ENCODE assay signal across 11 cellular contexts in the genomic region with DNA sequence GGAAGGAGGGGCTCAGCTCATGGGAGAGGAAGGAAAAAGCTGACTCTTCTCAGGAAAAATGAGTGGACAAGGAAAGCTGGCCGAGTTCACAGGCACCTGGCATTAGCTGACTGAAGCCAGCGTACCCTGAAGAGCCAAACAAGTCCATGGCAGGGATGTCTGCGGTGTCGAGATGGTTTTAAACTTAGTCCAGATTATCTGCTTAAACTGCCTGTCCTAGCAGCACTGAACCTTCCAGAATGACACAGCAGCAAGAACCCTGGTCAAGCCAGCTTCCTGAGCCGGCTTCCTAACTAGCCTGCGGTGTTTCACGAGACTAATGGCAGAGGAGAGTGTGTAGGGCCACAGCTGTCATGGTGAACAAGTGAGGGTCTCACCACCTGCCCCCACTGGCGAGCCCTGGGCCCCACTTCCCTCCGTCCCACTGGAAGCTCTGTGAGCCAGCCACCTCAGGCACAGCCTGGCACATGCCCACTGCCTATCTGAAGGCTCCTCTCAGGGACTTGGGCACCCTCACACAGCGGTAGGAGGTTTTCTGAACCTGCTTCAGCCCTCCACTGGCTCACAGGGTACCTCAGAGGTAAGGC. TPM values are rescaled to one million over a fixed set of nuclear protein-coding genes. Genes with fewer than 3 reads are reported as not detected.
DNase-seq lines count a peak whose midpoint lies in the region; ATAC-seq and TF ChIP-seq lines count a peak whose summit lies in the region.
"Had no signal": no experiment of that assay in that cellular context is flagged by ENCODE, and none has a peak within 500 bp of the region (broad histone marks: within the 10 kb centered on the region; RNA-seq: fewer than 3 reads in every experiment).

No MANE protein-coding gene starts in this region.

- ATAC-seq in Right ventricle myocardium superior (ENCODE audit: poor library complexity), result peak; percentile 46
- ATAC-seq in HG02588 (IDR thresholded peaks at IDR 0.05; ENCODE audit: unreplicated experiment), result no peak

- H4K20me1 ChIP-seq in fibroblast of lung (ENCODE audit: control insufficient read depth, extremely low read depth, insufficient read depth, low read length), result no peaks in the 10 kb centered on the region

- intact Hi-C loops in Right ventricle myocardium superior (cut with DNase I) (no loop called here), cardiac septum (cut with DNase I) (no loop called here), ovary (cut with DNase I) (no loop called here), colonic mucosa (cut with DNase I) (no loop called here)

- TF ChIP-seq EP300 in ovary (IDR thresholded peaks at IDR 0.05), result no peak

- no peak for TF ChIP-seq POLR2A in ovary (IDR thresholded peaks at IDR 0.05)

- H3K27me3 ChIP-seq in fibroblast of lung (ENCODE audit: control insufficient read depth, insufficient read depth, low read length) (no peaks in the 10 kb centered on the region), ovary (no peaks in the 10 kb centered on the region), colonic mucosa (no peaks in the 10 kb centered on the region)

- H3K27ac ChIP-seq in fibroblast of lung (ENCODE audit: insufficient read depth, low read length), result peak overlapping the region; percentile 97
- H3K27ac ChIP-seq in ovary, result peak overlapping the region; percentile 41 to 85
- H3K27ac ChIP-seq in colonic mucosa, result no peak overlapping the region

- H3K9me3 ChIP-seq in fibroblast of lung (ENCODE audit: control insufficient read depth, insufficient read depth, low read depth, low read length) (no peaks in the 10 kb centered on the region), ovary (no peaks in the 10 kb centered on the region), colonic mucosa (no peaks in the 10 kb centered on the region)

- H2AFZ ChIP-seq in fibroblast of lung (ENCODE audit: low read length), result no peak overlapping the region

- H3K9ac ChIP-seq in fibroblast of lung (ENCODE audit: insufficient read depth, low read length) (peak overlapping the region; percentile 69), colonic mucosa (ENCODE audit: low read depth in 2 of 2, low read length in 2 of 2) (peak overlapping the region in 1 of 2 donors; percentile 39)

- H3K36me3 ChIP-seq in fibroblast of lung (ENCODE audit: control insufficient read depth, insufficient read depth, low read length), result no peaks in the 10 kb centered on the region
- no peaks in the 10 kb centered on the region for H3K36me3 ChIP-seq in ovary
- no peaks in the 10 kb centered on the region for H3K36me3 ChIP-seq in colonic mucosa

- H3K4me1 ChIP-seq in fibroblast of lung (ENCODE audit: control insufficient read depth, extremely low read depth, insufficient read depth, low read length), result peaks cover 27% of the 10 kb centered on the region
- H3K4me1 ChIP-seq in ovary (ENCODE audit: insufficient read depth), result peaks cover 24% of the 10 kb centered on the region
- H3K4me1 ChIP-seq in colonic mucosa, result no peaks in the 10 kb centered on the region

- H3K4me2 ChIP-seq in fibroblast of lung (ENCODE audit: extremely low read depth, insufficient read depth, low read length), result peak overlapping the region; percentile 3

- 69 to 79% (median 75%) methylated on average over 10 of the region's 10 CpGs for WGBS in ovary, 3 donors

- TF ChIP-seq CTCF in fibroblast of lung (conservative IDR thresholded peaks at IDR 0.05 in 1 of 2, IDR thresholded peaks at IDR 0.05 in 1 of 2; ENCODE audit: low read depth in 1 of 2, low read length in 2 of 2) (no peak), ovary (IDR thresholded peaks at IDR 0.05) (no peak), colonic mucosa (IDR thresholded peaks at IDR 0.05) (no peak)

- no peaks in the 10 kb centered on the region for H3K79me2 ChIP-seq in fibroblast of lung (ENCODE audit: control insufficient read depth, insufficient read depth, low read length)

- no peak overlapping the region for H3K4me3 ChIP-seq in fibroblast of lung (replicated peaks in 1 of 4; ENCODE audit: control extremely low read depth in 1 of 4, insufficient read depth in 1 of 4, low read depth in 3 of 4, low read length in 4 of 4)
- no peak overlapping the region for H3K4me3 ChIP-seq in ovary
- H3K4me3 ChIP-seq in colonic mucosa, result no peak overlapping the region

- DNase-seq in Right ventricle myocardium superior (no peak), cardiac septum (ENCODE audit: low spot score) (no peak), fibroblast of lung (ENCODE audit: low read depth in 2 of 2) (peak in 1 of 2 donors; percentile 33), ovary (no peak), NCI-H1048 (lab: John Stamatoyannopoulos, UW) (no peak), colonic mucosa (no peak)
- no peak for DNase-seq in stimulated activated CD4-positive, alpha-beta T cell treated with anti-CD3 and anti-CD28 coated beads, Interleukin-4, amount 100 ng/mL, for 1 hour
- DNase-seq: activated T-cell treated with anti-CD3 and anti-CD28 coated beads, Interleukin-2, amount 50 U/mL, for 24 hours; GF-D8; NCI-H526 had no signal

RNA-seq across cellular contexts. Expression of a gene that starts 28.8 kb away (rescaled TPM):
- 74.1 TPM for total RNA-seq in Right ventricle myocardium superior
- total RNA-seq in cardiac septum, result 63.4 TPM
- total RNA-seq in fibroblast of lung, result 81.7 and 126 TPM in 2 replicates
- polyA plus RNA-seq in fibroblast of lung, result 90.4 and 131 TPM in 2 replicates
- 128 and 258 TPM in 2 replicates for polyA plus RNA-seq in fibroblast of lung (2012)
- polyA minus RNA-seq in fibroblast of lung (ENCODE audit: low replicate concordance), result 86.5 and 259 TPM in 2 replicates
- total RNA-seq in ovary, result 10 to 100 TPM; 19.6 to 93.5 (median 40.2) TPM
- 10 to 100 TPM in 1 of 2 donors, 1 to 10 TPM in 1; 8.4 to 52.5 TPM for polyA plus RNA-seq in ovary
- 10 to 100 TPM; 15.5 to 25.3 TPM for total RNA-seq in colonic mucosa
